8 cellular contexts compared by ENCODE assay signal in the genomic region with DNA sequence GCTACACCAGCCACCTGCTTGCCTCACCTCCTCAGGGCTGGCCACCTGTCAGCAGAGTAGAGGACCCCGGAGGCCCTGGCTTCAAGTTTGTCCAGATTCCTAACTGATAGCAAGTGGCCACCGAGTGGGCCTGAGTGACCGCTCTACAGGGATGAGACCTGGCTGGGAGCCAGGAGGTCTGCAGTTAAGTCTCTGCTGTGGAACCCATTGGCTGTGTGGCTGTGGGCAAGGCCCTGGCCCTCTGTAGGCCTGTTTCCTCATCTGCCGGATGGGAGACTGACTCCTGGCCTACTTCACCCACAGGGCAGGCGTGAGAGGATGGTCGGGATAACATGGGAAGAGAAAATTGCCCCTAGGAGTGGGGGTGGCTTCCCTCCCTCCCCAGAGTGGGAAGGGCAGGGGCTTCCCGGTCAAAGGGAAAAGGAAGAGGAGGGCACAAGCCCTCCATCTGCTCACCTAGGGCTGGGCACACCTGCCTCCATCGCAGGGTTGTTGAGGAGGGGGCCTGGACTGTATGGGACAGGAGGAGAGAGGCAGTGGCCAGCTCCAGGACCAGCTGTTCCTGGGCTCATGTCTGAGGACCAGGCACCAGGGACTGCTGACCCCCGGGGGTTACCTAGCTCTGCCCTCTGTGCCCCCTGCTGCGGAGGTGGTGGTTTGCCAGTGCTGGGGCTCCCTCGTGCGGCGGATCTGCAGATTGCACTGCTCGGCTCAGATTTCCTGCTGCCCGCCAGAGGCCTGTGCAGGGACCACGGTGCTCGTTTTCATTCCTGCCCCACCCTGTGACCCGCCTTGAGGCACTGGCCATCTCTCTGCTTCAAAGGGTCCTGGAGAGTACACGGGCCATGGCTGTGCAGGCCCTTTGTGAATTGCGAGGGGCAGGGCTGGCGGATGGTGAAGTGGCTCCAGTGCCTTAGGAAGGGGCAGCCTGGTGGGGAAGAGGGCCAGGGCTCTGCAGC. TPM values are rescaled to one million over a fixed set of nuclear protein-coding genes. Genes with fewer than 3 reads are reported as not detected.
DNase-seq lines count a peak whose midpoint lies in the region; ATAC-seq and TF ChIP-seq lines count a peak whose summit lies in the region.

No MANE protein-coding gene starts in this region.

- peaks cover 0 to 51% of the 10 kb centered on the region in 2 donors for H3K36me3 ChIP-seq in lung (ENCODE audit: control insufficient read depth in 2 of 2, insufficient read depth in 2 of 2, low read length in 2 of 2)

- no peaks in the 10 kb centered on the region for H3K27me3 ChIP-seq in lung (ENCODE audit: control insufficient read depth, insufficient read depth)

- ATAC-seq in lung (ENCODE audit: insufficient read depth, low FRiP score), result peak; percentile 53

- no peak overlapping the region for H3K27ac ChIP-seq in lung (ENCODE audit: low read depth in 1 of 2, low read length in 1 of 2)

- WGBS in lung, 2 donors, result 36 to 39% methylated on average over 21 of the region's 21 CpGs

- peaks cover 0 to 6% of the 10 kb centered on the region in 2 donors for H3K4me1 ChIP-seq in lung (ENCODE audit: control insufficient read depth in 2 of 2, insufficient read depth in 2 of 2, low read length in 2 of 2)

- DNase-seq in NCI-H510A treated with DMSO at 0.1 percent for 48 hours (lab: John Stamatoyannopoulos, UW), result peak; percentile 60
- DNase-seq in NCI-H510A (lab: John Stamatoyannopoulos, UW), result no peak
- peak; percentile 68 for DNase-seq in NCI-H2107 (lab: John Stamatoyannopoulos, UW)
- DNase-seq in activated CD4-positive, alpha-beta T cell treated with anti-CD3 and anti-CD28 coated beads for 48 hours, result peak; percentile 88
- peak; percentile 66 for DNase-seq in choroid plexus epithelial cell (ENCODE audit: low read depth)
- peak; percentile 73 for DNase-seq in lung (ENCODE audit: low spot score)
- peak; percentile 52 to 54 for DNase-seq in stimulated activated CD8-positive, alpha-beta memory T cell treated with anti-CD3 and anti-CD28 coated beads, Interleukin-15, amount 100 ng/mL, for 48 hours (ENCODE audit: low read depth in 2 of 2)
- DNase-seq in cortex of kidney (lab: John Stamatoyannopoulos, UW), result no peak

- H3K4me3 ChIP-seq in choroid plexus epithelial cell (ENCODE audit: low read depth, low read length) (no peak overlapping the region), lung (no peak overlapping the region)

- TF ChIP-seq CTCF in choroid plexus epithelial cell (conservative IDR thresholded peaks at IDR 0.05; ENCODE audit: low read depth, low read length) (peak; percentile 92), lung (IDR thresholded peaks at IDR 0.05; ENCODE audit: control extremely low read depth, extremely low read depth) (peak; percentile 86)

- no peaks in the 10 kb centered on the region for H3K9me3 ChIP-seq in lung (ENCODE audit: control insufficient read depth in 2 of 2, insufficient read depth in 1 of 2, low read length in 1 of 2)

RNA-seq across cellular contexts. Expression of gene MTFR1L, which starts 9.1 kb away (rescaled TPM):
- 10 to 100 TPM; 35.9 to 43.6 TPM for total RNA-seq in lung
- polyA plus RNA-seq in lung, result 10 to 100 TPM; 35.4 to 40.9 TPM

RNA-seq across cellular contexts. Expression of gene SELENON, which starts 10.6 kb away (rescaled TPM):
- 10 to 100 TPM; 51.3 to 88.8 TPM for total RNA-seq in lung
- polyA plus RNA-seq in lung, result 10 to 100 TPM; 35.9 to 45.4 TPM

RNA-seq across cellular contexts. Expression of gene AUNIP, which starts 48.6 kb away (rescaled TPM):
- total RNA-seq in lung, result 1 to 10 TPM in 1 of 2 donors, under 1 TPM in 1; 0.21 to 1.1 TPM
- polyA plus RNA-seq in lung, result under 1 TPM; 0.26 to 0.31 TPM

Comparison
In these comparisons a context has a peak if more than half of its experiments do, and no peak if none do; other contexts are left out.
1. DNase-seq: peak in NCI-H510A treated with DMSO at 0.1 percent for 48 hours (single experiment), NCI-H2107 (single experiment), activated CD4-positive, alpha-beta T cell treated with anti-CD3 and anti-CD28 coated beads for 48 hours (single experiment), choroid plexus epithelial cell (single experiment), lung (single experiment) and stimulated activated CD8-positive, alpha-beta memory T cell treated with anti-CD3 and anti-CD28 coated beads, Interleukin-15, amount 100 ng/mL, for 48 hours (2 of 2); none in NCI-H510A (single experiment) and cortex of kidney (single experiment).